In genomic region chr6:5260661-5261544, GRCh38 we compare ENCODE assay signal across 1 cellular context.
TF ChIP-seq lines count a peak whose summit lies in the region.

FARS2 (plus strand) TSS chr6:5261513.
LYRM4 (minus strand) TSS chr6:5260950; CDS start chr6:5260733, 217 bp downstream.

TF ChIP-seq in K562, 482 proteins besides CTCF, POLR2A, EP300 and RAD21 (continued from another document and continues in another):
- peak in 1 of 2 experiments; percentile 65; a peak in 2 of 4 replicates for TF ChIP-seq MLLT1 (IDR thresholded peaks at IDR 0.05)
- TF ChIP-seq E2F6 (IDR thresholded peaks at IDR 0.05; ENCODE audit: borderline replicate concordance in 1 of 2, extremely low read depth in 1 of 2, insufficient read depth in 1 of 2, insufficient read length in 1 of 2, low read depth in 1 of 2, low read length in 1 of 2, poor library complexity in 1 of 2, severe bottlenecking in 1 of 2): peak in 1 of 2 experiments; percentile 65
- TF ChIP-seq ZBTB7A (IDR thresholded peaks at IDR 0.05; ENCODE audit: borderline replicate concordance, control insufficient read depth, low read depth, low read length): peak; percentile 29; the same call in 1 of the 2 replicates
- no peak for TF ChIP-seq FOXJ3 (CRISPR knock-in tag; IDR thresholded peaks at IDR 0.05)
- TF ChIP-seq ZSCAN32 (CRISPR knock-in tag; IDR thresholded peaks at IDR 0.05): no peak
- TF ChIP-seq ELK1 (CRISPR knock-in tag; IDR thresholded peaks at IDR 0.05): no peak
- TF ChIP-seq E2F1 (CRISPR knock-in tag; IDR thresholded peaks at IDR 0.05): peak; percentile 50
- TF ChIP-seq RFX1 (IDR thresholded peaks at IDR 0.05): peak; percentile 98
- peak; percentile 91 for TF ChIP-seq RBBP5 (IDR thresholded peaks at IDR 0.05; ENCODE audit: borderline replicate concordance, insufficient read depth, low read length, poor library complexity, severe bottlenecking)
- TF ChIP-seq PML (IDR thresholded peaks at IDR 0.05; ENCODE audit: low read length): peak; percentile 21; the same call in 1 of the 2 replicates
- no peak for TF ChIP-seq POLR3A (IDR thresholded peaks at IDR 0.05; ENCODE audit: borderline replicate concordance, extremely low read depth, insufficient read depth, insufficient read length)
- TF ChIP-seq RERE (CRISPR knock-in tag; IDR thresholded peaks at IDR 0.05; ENCODE audit: borderline replicate concordance): no peak
- 0 out of 2 replicates have a peak, but pooled peaks have one; percentile 47 for TF ChIP-seq MYNN (IDR thresholded peaks at IDR 0.05)
- no peak for TF ChIP-seq MYNN (CRISPR knock-in tag; IDR thresholded peaks at IDR 0.05)
- peak; percentile 70 for TF ChIP-seq CCNT2 (IDR thresholded peaks at IDR 0.05; ENCODE audit: borderline replicate concordance, extremely low read depth, insufficient read length, low read depth, low read length)
- TF ChIP-seq ATF7 (IDR thresholded peaks at IDR 0.05): peak; percentile 79
- no peak for TF ChIP-seq RBM39 (optimal IDR thresholded peaks at IDR 0.05; ENCODE audit: low read depth, low read length)
- TF ChIP-seq SMAD2 (IDR thresholded peaks at IDR 0.05; ENCODE audit: low read depth, low read length): no peak
- TF ChIP-seq DIDO1 (tag; IDR thresholded peaks at IDR 0.05; ENCODE audit: low read depth): peak; percentile 73; the same call in 1 of the 2 replicates
- no peak for TF ChIP-seq CEBPG (CRISPR knock-in tag; IDR thresholded peaks at IDR 0.05)
- TF ChIP-seq CEBPG (tag; conservative IDR thresholded peaks at IDR 0.05 in 1 of 2, IDR thresholded peaks at IDR 0.05 in 1 of 2): no peak
- TF ChIP-seq FOSL1 (tag; conservative IDR thresholded peaks at IDR 0.05): peak; percentile 58
- TF ChIP-seq REST (CRISPR knock-in tag; IDR thresholded peaks at IDR 0.05; ENCODE audit: low read depth): 0 out of 2 replicates have a peak, but pooled peaks have one; percentile 63
- TF ChIP-seq ZNF609 (CRISPR knock-in tag; IDR thresholded peaks at IDR 0.05; ENCODE audit: borderline replicate concordance): peak; percentile 44; the same call in 1 of the 2 replicates
- TF ChIP-seq ZNF184 (CRISPR knock-in tag; IDR thresholded peaks at IDR 0.05): no peak
- no peak for TF ChIP-seq TRIM24 (IDR thresholded peaks at IDR 0.05)
- peak; percentile 82 for TF ChIP-seq TFAP4 (CRISPR knock-in tag; IDR thresholded peaks at IDR 0.05; ENCODE audit: borderline replicate concordance)
- 0 out of 2 replicates have a peak, but pooled peaks have one; percentile 9 for TF ChIP-seq STAT5A (IDR thresholded peaks at IDR 0.05; ENCODE audit: borderline replicate concordance, low read length)
- TF ChIP-seq PPARD (CRISPR knock-in tag; IDR thresholded peaks at IDR 0.05): no peak
- no peak for TF ChIP-seq FUS (optimal IDR thresholded peaks at IDR 0.05; ENCODE audit: low read depth, low read length)
- TF ChIP-seq HMGXB4 (CRISPR knock-in tag; IDR thresholded peaks at IDR 0.05): peak; percentile 36; the same call in 1 of the 2 replicates
- peak; percentile 56 for TF ChIP-seq HMGN3 (IDR thresholded peaks at IDR 0.05; ENCODE audit: borderline replicate concordance, extremely low read depth, insufficient read length, low read depth, low read length)
- TF ChIP-seq POLR2AphosphoS5 (IDR thresholded peaks at IDR 0.05; ENCODE audit: control insufficient read depth, insufficient read depth, low read depth, low read length): peak; percentile 64; the same call in 1 of the 2 replicates
- no peak for TF ChIP-seq CBX2 (IDR thresholded peaks at IDR 0.05; ENCODE audit: insufficient read depth, low read length, poor library complexity, severe bottlenecking)
- peak in 1 of 2 experiments; percentile 69; a peak in 1 of 4 replicates for TF ChIP-seq CSDE1 (IDR thresholded peaks at IDR 0.05)
- TF ChIP-seq TCF7 (IDR thresholded peaks at IDR 0.05; ENCODE audit: borderline replicate concordance): no peak
